ENCODE assay signal across 1 cellular context in the genomic region with DNA sequence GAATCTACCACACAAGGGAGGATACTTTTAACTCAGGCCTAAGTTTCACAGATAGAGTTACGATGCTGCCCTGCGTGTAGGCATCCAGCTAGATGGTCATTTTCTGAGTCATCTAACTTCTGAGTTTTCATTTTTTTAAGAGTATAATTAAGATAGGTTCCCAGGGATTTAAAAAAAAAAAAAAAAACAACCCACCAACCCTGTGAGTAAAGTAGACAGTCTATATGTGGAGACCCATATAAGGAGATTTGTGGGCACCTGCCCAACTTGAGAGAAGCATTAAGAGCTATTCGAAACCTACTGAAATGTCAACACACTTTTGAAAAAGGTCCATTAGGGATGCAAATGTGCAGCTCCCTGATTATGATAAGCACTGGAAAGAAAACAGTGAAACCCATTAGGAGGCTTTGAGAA.
TF ChIP-seq lines count a peak whose summit lies in the region.

No MANE protein-coding gene starts in this region.

TF ChIP-seq in HEK293, 187 proteins besides CTCF, POLR2A, EP300 and RAD21 (continued from another document):
- TF ChIP-seq ZNF555 (tag by site-specific recombination; conservative IDR thresholded peaks at IDR 0.05) (no peak), HOXC10 (CRISPR knock-in tag; IDR thresholded peaks at IDR 0.05) (no peak), HOXD13 (CRISPR knock-in tag; IDR thresholded peaks at IDR 0.05; ENCODE audit: borderline replicate concordance) (no peak), ZNF23 (tag by site-specific recombination; IDR thresholded peaks at IDR 0.05; ENCODE audit: borderline replicate concordance) (no peak), ZNF423 (tag by site-specific recombination; IDR thresholded peaks at IDR 0.05) (no peak), PRDM2 (tag by site-specific recombination; IDR thresholded peaks at IDR 0.05; ENCODE audit: borderline replicate concordance) (no peak), ZNF202 (tag by site-specific recombination; IDR thresholded peaks at IDR 0.05; ENCODE audit: borderline replicate concordance) (no peak), ZNF184 (tag by site-specific recombination; IDR thresholded peaks at IDR 0.05) (no peak), ZBTB17 (tag by site-specific recombination; IDR thresholded peaks at IDR 0.05) (0 out of 2 replicates have a peak, but pooled peaks have one; percentile 5), ZNF404 (tag by site-specific recombination; IDR thresholded peaks at IDR 0.05) (no peak), ZNF658 (tag by site-specific recombination; IDR thresholded peaks at IDR 0.05) (no peak), ZSCAN16 (tag by site-specific recombination; IDR thresholded peaks at IDR 0.05) (0 out of 2 replicates have a peak, but pooled peaks have one; percentile 53), ZNF776 (tag by site-specific recombination; IDR thresholded peaks at IDR 0.05; ENCODE audit: borderline replicate concordance) (no peak), ZNF596 (tag by site-specific recombination; IDR thresholded peaks at IDR 0.05) (no peak), ZNF214 (tag by site-specific recombination; IDR thresholded peaks at IDR 0.05; ENCODE audit: borderline replicate concordance) (no peak), PRDM1 (tag by site-specific recombination; IDR thresholded peaks at IDR 0.05) (no peak), ZBTB7A (tag by site-specific recombination; IDR thresholded peaks at IDR 0.05; ENCODE audit: low read depth) (no peak), ZNF155 (tag by site-specific recombination; IDR thresholded peaks at IDR 0.05) (no peak), MEIS1 (CRISPR knock-in tag; IDR thresholded peaks at IDR 0.05; ENCODE audit: borderline replicate concordance) (no peak), TRIM28 (IDR thresholded peaks at IDR 0.05; ENCODE audit: borderline replicate concordance, low read length) (no peak), ZBTB10 (tag by site-specific recombination; IDR thresholded peaks at IDR 0.05) (no peak), ZNF501 (tag by site-specific recombination; IDR thresholded peaks at IDR 0.05) (no peak), ZBTB8A (tag by site-specific recombination; IDR thresholded peaks at IDR 0.05) (peak; percentile 28; the same call in 1 of the 2 replicates), GLIS2 (tag by site-specific recombination; IDR thresholded peaks at IDR 0.05) (no peak), ZNF664 (tag by site-specific recombination; IDR thresholded peaks at IDR 0.05) (no peak), ZNF571 (tag by site-specific recombination; IDR thresholded peaks at IDR 0.05) (no peak), ZNF2 (tag by site-specific recombination; IDR thresholded peaks at IDR 0.05) (no peak), ZNF391 (tag by site-specific recombination; IDR thresholded peaks at IDR 0.05; ENCODE audit: borderline replicate concordance, low read depth) (no peak)
- TF ChIP-seq, protein P1, sequence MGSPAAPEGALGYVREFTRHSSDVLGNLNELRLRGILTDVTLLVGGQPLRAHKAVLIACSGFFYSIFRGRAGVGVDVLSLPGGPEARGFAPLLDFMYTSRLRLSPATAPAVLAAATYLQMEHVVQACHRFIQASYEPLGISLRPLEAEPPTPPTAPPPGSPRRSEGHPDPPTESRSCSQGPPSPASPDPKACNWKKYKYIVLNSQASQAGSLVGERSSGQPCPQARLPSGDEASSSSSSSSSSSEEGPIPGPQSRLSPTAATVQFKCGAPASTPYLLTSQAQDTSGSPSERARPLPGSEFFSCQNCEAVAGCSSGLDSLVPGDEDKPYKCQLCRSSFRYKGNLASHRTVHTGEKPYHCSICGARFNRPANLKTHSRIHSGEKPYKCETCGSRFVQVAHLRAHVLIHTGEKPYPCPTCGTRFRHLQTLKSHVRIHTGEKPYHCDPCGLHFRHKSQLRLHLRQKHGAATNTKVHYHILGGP (tag by site-specific recombination; IDR thresholded peaks at IDR 0.05): no peak
- TF ChIP-seq, protein P2, sequence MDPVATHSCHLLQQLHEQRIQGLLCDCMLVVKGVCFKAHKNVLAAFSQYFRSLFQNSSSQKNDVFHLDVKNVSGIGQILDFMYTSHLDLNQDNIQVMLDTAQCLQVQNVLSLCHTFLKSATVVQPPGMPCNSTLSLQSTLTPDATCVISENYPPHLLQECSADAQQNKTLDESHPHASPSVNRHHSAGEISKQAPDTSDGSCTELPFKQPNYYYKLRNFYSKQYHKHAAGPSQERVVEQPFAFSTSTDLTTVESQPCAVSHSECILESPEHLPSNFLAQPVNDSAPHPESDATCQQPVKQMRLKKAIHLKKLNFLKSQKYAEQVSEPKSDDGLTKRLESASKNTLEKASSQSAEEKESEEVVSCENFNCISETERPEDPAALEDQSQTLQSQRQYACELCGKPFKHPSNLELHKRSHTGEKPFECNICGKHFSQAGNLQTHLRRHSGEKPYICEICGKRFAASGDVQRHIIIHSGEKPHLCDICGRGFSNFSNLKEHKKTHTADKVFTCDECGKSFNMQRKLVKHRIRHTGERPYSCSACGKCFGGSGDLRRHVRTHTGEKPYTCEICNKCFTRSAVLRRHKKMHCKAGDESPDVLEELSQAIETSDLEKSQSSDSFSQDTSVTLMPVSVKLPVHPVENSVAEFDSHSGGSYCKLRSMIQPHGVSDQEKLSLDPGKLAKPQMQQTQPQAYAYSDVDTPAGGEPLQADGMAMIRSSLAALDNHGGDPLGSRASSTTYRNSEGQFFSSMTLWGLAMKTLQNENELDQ (tag by site-specific recombination; IDR thresholded peaks at IDR 0.05; ENCODE audit: low read depth): no peak
